ENCODE assay signal across 8 cellular contexts in the genomic region with DNA sequence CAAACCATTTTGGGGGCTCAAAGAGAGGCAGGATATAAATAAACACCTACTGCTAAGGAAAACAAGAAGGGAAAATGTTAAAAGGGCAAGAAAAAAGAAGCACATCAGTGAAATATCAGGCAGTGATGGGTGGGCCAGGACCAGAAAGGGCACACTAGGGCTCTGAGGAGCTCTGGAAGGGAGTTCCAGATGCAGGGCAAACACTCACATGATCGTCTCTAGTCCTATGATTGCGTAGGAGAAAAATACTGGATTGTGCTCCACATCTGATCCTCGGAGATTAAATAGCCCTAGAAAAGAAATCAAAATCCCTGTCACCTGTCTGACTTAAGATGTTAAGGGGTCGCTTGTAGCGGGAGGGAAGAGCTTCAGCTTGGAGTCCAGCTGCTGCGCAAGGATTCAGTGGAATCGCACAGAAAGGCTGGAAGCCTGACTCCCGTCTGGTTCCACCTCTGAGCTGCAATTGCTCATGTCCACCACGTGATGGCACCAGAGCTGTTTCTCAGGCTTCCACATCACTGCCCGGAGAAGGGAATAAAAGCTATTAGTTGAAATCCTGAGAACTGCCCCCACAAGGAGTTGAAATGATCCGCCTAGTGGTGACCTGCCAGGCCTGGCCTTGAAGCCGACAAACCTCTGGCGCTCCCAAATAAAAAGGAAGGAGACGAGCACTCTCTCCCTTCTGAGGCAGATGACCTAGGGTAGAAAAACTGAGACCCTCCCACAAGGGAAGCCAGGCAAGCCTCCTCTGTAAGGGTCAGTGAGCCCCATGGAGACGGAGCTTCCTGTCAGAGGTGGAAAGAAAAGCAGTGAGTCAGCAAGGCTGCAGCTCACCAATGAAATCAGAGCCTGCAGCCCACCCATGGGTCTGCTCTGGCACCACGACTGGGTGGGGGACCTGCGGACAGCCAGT.
DNase-seq lines count a peak whose midpoint lies in the region; ATAC-seq lines count a peak whose summit lies in the region.

No MANE protein-coding gene starts in this region.

- peak; percentile 35 for DNase-seq in DMS79 treated with DMSO at 0.1 percent for 48 hours (lab: John Stamatoyannopoulos, UW)
- no peak for DNase-seq in DMS79 (lab: John Stamatoyannopoulos, UW)
- peak; percentile 29 for DNase-seq in NCI-H2029 treated with DMSO at 0.1 percent for 48 hours (lab: John Stamatoyannopoulos, UW)
- DNase-seq in UCSD-AML1 (lab: John Stamatoyannopoulos, UW; ENCODE audit: unreplicated experiment) = peak; percentile 62
- DNase-seq in T47D (ENCODE audit: low read depth in 1 of 2, low spot score in 1 of 2) = peak; percentile 53 to 81
- DNase-seq in iPS-NIHi7 (ENCODE audit: extremely low spot score) = peak; percentile 96
- DNase-seq in smooth muscle cell of the brain vasculature (ENCODE audit: low read depth, low spot score) = peak; percentile 86

- peak; percentile 56 for ATAC-seq in HG02884 (IDR thresholded peaks at IDR 0.05; ENCODE audit: unreplicated experiment)

- in situ Hi-C loops in T47D (cut with HindIII; ENCODE audit: low pct_unique_long_range_greater_than_20kb, low sequenced_read_pairs) = no loop called here
